23 cellular contexts compared by ENCODE assay signal in the genomic region with DNA sequence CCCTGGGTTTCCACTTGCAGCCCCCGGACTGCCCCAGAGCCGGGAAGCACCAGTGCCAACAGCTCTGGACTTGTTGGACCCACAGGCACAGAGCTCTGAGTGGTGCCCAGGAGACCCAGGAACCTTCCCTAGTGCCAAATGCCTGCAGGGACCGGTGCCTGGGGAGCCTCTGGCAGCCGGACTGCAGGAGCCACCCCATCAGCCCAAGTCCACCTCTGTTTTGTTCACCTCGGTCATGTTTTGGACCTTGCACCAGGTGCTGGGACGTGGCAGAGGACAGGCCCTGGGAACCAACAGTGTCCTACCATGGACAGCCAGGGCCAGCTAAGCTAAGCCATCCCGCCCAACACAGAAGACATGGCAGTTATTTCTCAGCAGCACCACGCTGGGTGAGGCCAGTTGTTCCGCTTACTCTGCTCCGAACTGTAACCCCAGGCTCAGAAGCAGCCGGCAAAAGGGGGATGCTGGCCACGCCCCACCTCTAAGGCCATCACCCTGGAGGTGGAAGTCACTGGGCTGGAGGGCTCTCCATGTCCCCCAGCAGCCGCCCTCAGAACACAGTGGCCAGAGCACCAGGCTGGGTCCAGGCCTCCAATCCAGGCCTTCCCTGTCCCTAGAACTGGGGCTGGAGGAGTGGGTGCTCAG.
"Had no signal": no experiment of that assay in that cellular context is flagged by ENCODE, and none has a peak within 500 bp of the region (broad histone marks: within the 10 kb centered on the region; RNA-seq: fewer than 3 reads in every experiment).

No MANE protein-coding gene starts in this region.

- H3K27me3 ChIP-seq: adrenal gland had no signal

- DNase-seq: activated CD4-positive, alpha-beta T cell treated with anti-CD3 and anti-CD28 coated beads for 4 hours; activated CD8-positive, alpha-beta memory T cell treated with anti-CD3 and anti-CD28 coated beads, Interleukin-2, amount 50 U/mL, for 48 hours; activated CD8-positive, alpha-beta T cell treated with anti-CD3 and anti-CD28 coated beads, Interleukin-2, amount 10 ng/mL, durations not matched to agents 7 days and 5 days; activated naive CD4-positive, alpha-beta T cell treated with anti-CD3 and anti-CD28 coated beads, Interleukin-2, amount 50 U/mL, for 16 hours; activated naive CD8-positive, alpha-beta T cell treated with anti-CD3 and anti-CD28 coated beads, Interleukin-2, amount 10 ng/mL, durations not matched to agents 7 days and 5 days; activated T-cell treated with anti-CD3 and anti-CD28 coated beads, Interleukin-2, amount 50 U/mL, for 1 hour; adrenal gland; anterior cingulate cortex; IMR-90; Kasumi-1; KBM-7; NCI-H1092; NCI-H1417; NCI-H2029; NCI-H2107; NCI-H345; NCI-H510A; NCI-H526 treated with DMSO at 0.1 percent for 48 hours; NK-92 treated with Interleukin-12 subunit alpha and Interleukin-12 subunit beta, amount 100 ng/mL, for 24 hours; OCI-M1; SHP77 treated with DMSO at 0.1 percent for 48 hours had no signal

- H3K4me1 ChIP-seq: adrenal gland had no signal

- H3K9me3 ChIP-seq: adrenal gland had no signal

- H3K27ac ChIP-seq: adrenal gland had no signal

- H3K4me3 ChIP-seq: adrenal gland had no signal

- H3K36me3 ChIP-seq: adrenal gland had no signal

- ATAC-seq: activated CD4-positive, CD25-positive, alpha-beta regulatory T cell treated with anti-CD3 and anti-CD28 coated beads, Interleukin-2, amount 50 U/mL, for 24 hours; activated CD8-positive, alpha-beta T cell treated with anti-CD3 and anti-CD28 coated beads, Interleukin-2, amount 10 ng/mL, durations not matched to agents 7 days and 5 days; Panc1 had no signal
